17 cellular contexts compared by ENCODE assay signal in genomic region chr5:170619869-170620268, GRCh38.
DNase-seq lines count a peak whose midpoint lies in the region; ATAC-seq lines count a peak whose summit lies in the region.
"Had no signal": no experiment of that assay in that cellular context is flagged by ENCODE, and none has a peak within 500 bp of the region (broad histone marks: within the 10 kb centered on the region; RNA-seq: fewer than 3 reads in every experiment).

No MANE protein-coding gene starts in this region.

- H4K20me1 ChIP-seq in Karpas-422 (ENCODE audit: insufficient read depth, low read depth, low read length) = no peaks in the 10 kb centered on the region

- H3K79me2 ChIP-seq in Karpas-422 (ENCODE audit: low read length) = no peaks in the 10 kb centered on the region

- ATAC-seq in GM18867 (IDR thresholded peaks at IDR 0.05; ENCODE audit: unreplicated experiment) (peak; percentile 75), GM21619 (IDR thresholded peaks at IDR 0.05; ENCODE audit: unreplicated experiment) (peak; percentile 72)
- ATAC-seq: A549, GM12878, K562 had no signal

- peak overlapping the region; percentile 65 for H3K4me2 ChIP-seq in Karpas-422 (ENCODE audit: low read depth, low read length, poor library complexity, severe bottlenecking)
- H3K4me2 ChIP-seq: A549 had no signal

- H3K27me3 ChIP-seq in Karpas-422 (ENCODE audit: low read length) = no peaks in the 10 kb centered on the region

- no peaks in the 10 kb centered on the region for H3K9me3 ChIP-seq in Karpas-422 (ENCODE audit: low read length)
- H3K9me3 ChIP-seq: A549 had no signal

- DNase-seq in CD1c-positive myeloid dendritic cell (ENCODE audit: extremely low spot score) (peak; percentile 13), Karpas-422 (no peak), middle frontal gyrus (ENCODE audit: extremely low spot score, low spot score) (no peak), islet precursor cell (no peak)
- no peak for DNase-seq in stimulated activated CD4-positive, alpha-beta T cell treated with anti-CD3 and anti-CD28 coated beads, Interleukin-4, amount 100 ng/mL, for 4 hours
- DNase-seq: C1 segment of cervical spinal cord, GDM1, NCI-H146, NCI-H2081 treated with DMSO at 0.1 percent for 48 hours, NCI-H524 treated with DMSO at 0.1 percent for 48 hours, Right ventricle myocardium superior had no signal

- H3K9ac ChIP-seq in Karpas-422 (ENCODE audit: low read length) = no peak overlapping the region

- no peaks in the 10 kb centered on the region for H3K9me2 ChIP-seq in Karpas-422 (replicated peaks; ENCODE audit: insufficient read depth, low read length)

- no peak overlapping the region for H2AFZ ChIP-seq in Karpas-422 (ENCODE audit: low read length)

- peaks cover 23% of the 10 kb centered on the region for H3K4me1 ChIP-seq in Karpas-422 (ENCODE audit: low read length)

- no peak overlapping the region for H3K4me3 ChIP-seq in Karpas-422 (ENCODE audit: low read length)
- H3K4me3 ChIP-seq: A549, GM12878, K562, SK-N-MC had no signal

- H3K36me3 ChIP-seq in Karpas-422 (ENCODE audit: insufficient read depth, low read length) = no peaks in the 10 kb centered on the region

- no peak overlapping the region for H3K27ac ChIP-seq in Karpas-422 (ENCODE audit: low read length)
- H3K27ac ChIP-seq: A549, SK-N-MC had no signal
